In genomic region chr11:93686812-93687211, GRCh38 we compare ENCODE assay signal across 23 cellular contexts. TPM values are rescaled to one million over a fixed set of nuclear protein-coding genes. Genes with fewer than 3 reads are reported as not detected.
DNase-seq lines count a peak whose midpoint lies in the region; ATAC-seq, FAIRE-seq and TF ChIP-seq lines count a peak whose summit lies in the region.
"Had no signal": no experiment of that assay in that cellular context is flagged by ENCODE, and none has a peak within 500 bp of the region (broad histone marks: within the 10 kb centered on the region; RNA-seq: fewer than 3 reads in every experiment).

No MANE protein-coding gene starts in this region.

- no peaks in the 10 kb centered on the region for H3K27me3 ChIP-seq in right atrium auricular region
- no peaks in the 10 kb centered on the region for H3K27me3 ChIP-seq in upper lobe of left lung
- H3K27me3 ChIP-seq in suprapubic skin: no peaks in the 10 kb centered on the region
- H3K27me3 ChIP-seq: ovary, spleen had no signal

- no peaks in the 10 kb centered on the region for H3K9me3 Mint-ChIP-seq in chondrocyte (ENCODE audit: low read depth)
- H3K9me3 Mint-ChIP-seq: central memory CD8-positive, alpha-beta T cell; mesothelial cell of epicardium; T-cell; WTC11 had no signal

- FAIRE-seq in GM19239 (lab: Jason Lieb, UNC): no peak
- FAIRE-seq: HepG2, urothelium cell line had no signal

- no peak overlapping the region for H3K4me3 ChIP-seq in right atrium auricular region
- no peak overlapping the region for H3K4me3 ChIP-seq in upper lobe of left lung
- H3K4me3 ChIP-seq in suprapubic skin: no peak overlapping the region
- H3K4me3 ChIP-seq: ovary, spleen had no signal

- DNase-seq in Right ventricle myocardium inferior (ENCODE audit: missing footprints): no peak
- no peak for DNase-seq in right atrium auricular region (ENCODE audit: low spot score)
- DNase-seq in chondrocyte (ENCODE audit: low spot score): no peak
- peak; percentile 72 for DNase-seq in iris pigment epithelial cell (ENCODE audit: low read depth)
- no peak for DNase-seq in upper lobe of left lung
- DNase-seq in HT-29 (ENCODE audit: low spot score): no peak
- no peak for DNase-seq in suprapubic skin (ENCODE audit: low spot score in 2 of 2)
- no peak for DNase-seq in GM19239 (ENCODE audit: insufficient read length, low spot score)
- DNase-seq: ACHN; activated CD8-positive, alpha-beta memory T cell treated with anti-CD3 and anti-CD28 coated beads, Interleukin-2, amount 10 ng/mL, durations not matched to agents 7 days and 5 days; activated naive CD4-positive, alpha-beta T cell treated with Interleukin-2 at 50 U/mL for 16 hours; Calu3; NCI-H1048; NCI-H226; ovary; spleen; stimulated activated naive CD4-positive, alpha-beta T cell; T-cell had no signal

- H3K36me3 Mint-ChIP-seq in chondrocyte (ENCODE audit: low read depth): peaks cover 37% of the 10 kb centered on the region

- no peaks in the 10 kb centered on the region for H3K27me3 Mint-ChIP-seq in chondrocyte (ENCODE audit: low read depth)
- H3K27me3 Mint-ChIP-seq: activated CD8-positive, alpha-beta memory T cell treated with anti-CD3 and anti-CD28 coated beads, Interleukin-2, amount 10 ng/mL, durations not matched to agents 7 days and 5 days; central memory CD8-positive, alpha-beta T cell; T-cell had no signal

- peaks cover 49% of the 10 kb centered on the region for H3K36me3 ChIP-seq in right atrium auricular region
- peaks cover 12 to 90% (median 42%) of the 10 kb centered on the region in 4 donors for H3K36me3 ChIP-seq in upper lobe of left lung
- H3K36me3 ChIP-seq in suprapubic skin: peaks cover 74% of the 10 kb centered on the region
- H3K36me3 ChIP-seq: ovary had no signal

- H3K27ac Mint-ChIP-seq in chondrocyte (ENCODE audit: unreplicated experiment): peak overlapping the region; percentile 67
- H3K27ac Mint-ChIP-seq: activated CD8-positive, alpha-beta memory T cell treated with anti-CD3 and anti-CD28 coated beads, Interleukin-2, amount 10 ng/mL, durations not matched to agents 7 days and 5 days; mesothelial cell of epicardium; T-cell; WTC11 had no signal

- peak overlapping the region in 1 of 2 donors; percentile 39 for H3K27ac ChIP-seq in right atrium auricular region
- peak overlapping the region in 3 of 4 donors; percentile 4 to 44 (median 11) for H3K27ac ChIP-seq in upper lobe of left lung
- H3K27ac ChIP-seq in suprapubic skin: no peak overlapping the region
- H3K27ac ChIP-seq: ovary, spleen had no signal

- H3K9me3 ChIP-seq in right atrium auricular region: no peaks in the 10 kb centered on the region
- no peaks in the 10 kb centered on the region for H3K9me3 ChIP-seq in upper lobe of left lung
- H3K9me3 ChIP-seq in suprapubic skin: no peaks in the 10 kb centered on the region
- H3K9me3 ChIP-seq: ovary, spleen had no signal

- TF ChIP-seq CTCF in right atrium auricular region (IDR thresholded peaks at IDR 0.05) (no peak), chondrocyte (IDR thresholded peaks at IDR 0.05) (no peak), upper lobe of left lung (IDR thresholded peaks at IDR 0.05) (no peak), suprapubic skin (IDR thresholded peaks at IDR 0.05) (no peak)

- H3K4me1 ChIP-seq in right atrium auricular region: no peaks in the 10 kb centered on the region
- no peaks in the 10 kb centered on the region for H3K4me1 ChIP-seq in upper lobe of left lung
- no peaks in the 10 kb centered on the region for H3K4me1 ChIP-seq in suprapubic skin

- TF ChIP-seq POLR2A in upper lobe of left lung (IDR thresholded peaks at IDR 0.05) (no peak), suprapubic skin (IDR thresholded peaks at IDR 0.05) (no peak)

- intact Hi-C loops in Right ventricle myocardium inferior (cut with DNase I): no loop called here

- no peak for TF ChIP-seq EP300 in upper lobe of left lung (IDR thresholded peaks at IDR 0.05)
- TF ChIP-seq EP300 in suprapubic skin (IDR thresholded peaks at IDR 0.05): no peak

- ATAC-seq in Right ventricle myocardium inferior (peak; percentile 75), upper lobe of left lung (ENCODE audit: low FRiP score in 2 of 2) (peak in 1 of 2 donors; percentile 45)
- ATAC-seq: activated CD8-positive, alpha-beta memory T cell treated with anti-CD3 and anti-CD28 coated beads, Interleukin-2, amount 10 ng/mL, durations not matched to agents 7 days and 5 days; HepG2; T-cell; WTC11 had no signal

- WGBS in upper lobe of left lung, 2 donors: 71 to 81% methylated on average over 1 of the region's 1 CpG
- WGBS in suprapubic skin: 69% methylated on average over 1 of the region's 1 CpG

- no peak overlapping the region for H3K4me3 Mint-ChIP-seq in chondrocyte (ENCODE audit: unreplicated experiment)
- H3K4me3 Mint-ChIP-seq: activated CD8-positive, alpha-beta memory T cell treated with anti-CD3 and anti-CD28 coated beads, Interleukin-2, amount 10 ng/mL, durations not matched to agents 7 days and 5 days; central memory CD8-positive, alpha-beta T cell; mesothelial cell of epicardium; T-cell; WTC11 had no signal

- H3K4me1 Mint-ChIP-seq in chondrocyte (ENCODE audit: low read depth): peaks cover 13% of the 10 kb centered on the region
- H3K4me1 Mint-ChIP-seq: mesothelial cell of epicardium, T-cell, WTC11 had no signal

RNA-seq across cellular contexts. Expression of gene CEP295, which starts 25.3 kb away (rescaled TPM):
- 4.8 TPM for total RNA-seq in Right ventricle myocardium inferior
- total RNA-seq in right atrium auricular region: 1 to 10 TPM; 6.5 to 9.1 TPM
- total RNA-seq in chondrocyte: 11.1 to 15.3 TPM (median 11.3 TPM) in 3 replicates
- total RNA-seq in upper lobe of left lung: 10 to 100 TPM in 3 of 6 donors, 1 to 10 TPM in 3; 7.0 to 28.3 (median 11.2) TPM
- total RNA-seq in HT-29 (2014; rRNA removed; shearing (Covaris generic)): 10.9 and 13.1 TPM in 2 replicates
- total RNA-seq in suprapubic skin: 10 to 100 TPM in 3 of 4 donors, 1 to 10 TPM in 1; 8.6 to 22.8 (median 11.3) TPM

RNA-seq across cellular contexts. Expression of gene TAF1D, which starts 54.5 kb away (rescaled TPM):
- total RNA-seq in Right ventricle myocardium inferior: 32.4 TPM
- total RNA-seq in right atrium auricular region: 10 to 100 TPM; 33.0 to 36.0 TPM
- 83.8 to 85.7 TPM (median 84.5 TPM) in 3 replicates for total RNA-seq in chondrocyte
- 100 to 1,000 TPM in 2 of 6 donors, 10 to 100 TPM in 4; 70.5 to 195 (median 88.5) TPM for total RNA-seq in upper lobe of left lung
- total RNA-seq in HT-29 (2014; rRNA removed; shearing (Covaris generic)): 103 and 114 TPM in 2 replicates
- total RNA-seq in suprapubic skin: 100 to 1,000 TPM in 1 of 4 donors, 10 to 100 TPM in 3; 53.5 to 142 (median 81.1) TPM

RNA-seq across cellular contexts. Expression of gene C11orf54, which starts 54.7 kb away (rescaled TPM):
- total RNA-seq in Right ventricle myocardium inferior: 30.2 TPM
- total RNA-seq in right atrium auricular region: 10 to 100 TPM; 29.5 to 37.2 TPM
- total RNA-seq in chondrocyte: 11.6 to 20.5 TPM (median 13.3 TPM) in 3 replicates
- total RNA-seq in upper lobe of left lung: 10 to 100 TPM; 23.6 to 81.3 (median 39.8) TPM
- 18.8 and 26.5 TPM in 2 replicates for total RNA-seq in HT-29 (2014; rRNA removed; shearing (Covaris generic))
- total RNA-seq in suprapubic skin: 10 to 100 TPM; 19.4 to 62.1 (median 26.5) TPM
